ENCODE assay signal across 9 cellular contexts in genomic region chr7:27873981-27874957, GRCh38.
DNase-seq lines count a peak whose midpoint lies in the region; ATAC-seq lines count a peak whose summit lies in the region.
"Had no signal": no experiment of that assay in that cellular context is flagged by ENCODE, and none has a peak within 500 bp of the region (broad histone marks: within the 10 kb centered on the region; RNA-seq: fewer than 3 reads in every experiment).

No MANE protein-coding gene starts in this region.

- peaks cover 15% of the 10 kb centered on the region for H3K4me1 ChIP-seq in skeletal muscle satellite cell (ENCODE audit: control insufficient read depth, insufficient read depth, low read length)

- DNase-seq in GM04504 (ENCODE audit: low read depth) (peak; percentile 13), anterior cingulate cortex (lab: John Stamatoyannopoulos, UW) (peak in 52 of 58 donors; percentile 5 to 83 (median 52)), left ventricle myocardium superior (peak; percentile 75), SW480 (ENCODE audit: low spot score) (no peak), NCI-H1436 treated with DMSO at 0.1 percent for 48 hours (lab: John Stamatoyannopoulos, UW) (no peak), NCI-H524 (lab: John Stamatoyannopoulos, UW) (no peak)
- DNase-seq: stimulated activated naive CD4-positive, alpha-beta T cell treated with Interleukin-2 at 50 U/mL for 16 hours had no signal

- H3K36me3 ChIP-seq in skeletal muscle satellite cell (ENCODE audit: insufficient read depth, low read length) = no peaks in the 10 kb centered on the region

- peak overlapping the region; percentile 39 for H3K4me2 ChIP-seq in skeletal muscle satellite cell (ENCODE audit: low read length)

- intact Hi-C loops in left ventricle myocardium superior (cut with micrococcal nuclease) = no loop called here

- peak; percentile 92 for ATAC-seq in left ventricle myocardium superior
- no peak for ATAC-seq in HG03432 (IDR thresholded peaks at IDR 0.05; ENCODE audit: unreplicated experiment)

- H3K4me3 ChIP-seq in skeletal muscle satellite cell (ENCODE audit: low read length) = no peak overlapping the region

- H3K9ac ChIP-seq in skeletal muscle satellite cell (ENCODE audit: low read depth, low read length) = no peak overlapping the region

- H3K27me3 ChIP-seq in skeletal muscle satellite cell (ENCODE audit: control insufficient read depth, insufficient read depth, low read length) = no peaks in the 10 kb centered on the region

- no peaks in the 10 kb centered on the region for H3K9me3 ChIP-seq in skeletal muscle satellite cell (replicated peaks; ENCODE audit: low read length)

Comparison
In these comparisons a context has a peak if more than half of its experiments do, and no peak if none do; other contexts are left out.
1. DNase-seq: peak in GM04504 (single experiment), anterior cingulate cortex (52 of 58) and left ventricle myocardium superior (single experiment); none in SW480 (single experiment), NCI-H1436 treated with DMSO at 0.1 percent for 48 hours (single experiment) and NCI-H524 (0 of 2).